Comparison of ENCODE assay signal across 22 cellular contexts in the genomic region with DNA sequence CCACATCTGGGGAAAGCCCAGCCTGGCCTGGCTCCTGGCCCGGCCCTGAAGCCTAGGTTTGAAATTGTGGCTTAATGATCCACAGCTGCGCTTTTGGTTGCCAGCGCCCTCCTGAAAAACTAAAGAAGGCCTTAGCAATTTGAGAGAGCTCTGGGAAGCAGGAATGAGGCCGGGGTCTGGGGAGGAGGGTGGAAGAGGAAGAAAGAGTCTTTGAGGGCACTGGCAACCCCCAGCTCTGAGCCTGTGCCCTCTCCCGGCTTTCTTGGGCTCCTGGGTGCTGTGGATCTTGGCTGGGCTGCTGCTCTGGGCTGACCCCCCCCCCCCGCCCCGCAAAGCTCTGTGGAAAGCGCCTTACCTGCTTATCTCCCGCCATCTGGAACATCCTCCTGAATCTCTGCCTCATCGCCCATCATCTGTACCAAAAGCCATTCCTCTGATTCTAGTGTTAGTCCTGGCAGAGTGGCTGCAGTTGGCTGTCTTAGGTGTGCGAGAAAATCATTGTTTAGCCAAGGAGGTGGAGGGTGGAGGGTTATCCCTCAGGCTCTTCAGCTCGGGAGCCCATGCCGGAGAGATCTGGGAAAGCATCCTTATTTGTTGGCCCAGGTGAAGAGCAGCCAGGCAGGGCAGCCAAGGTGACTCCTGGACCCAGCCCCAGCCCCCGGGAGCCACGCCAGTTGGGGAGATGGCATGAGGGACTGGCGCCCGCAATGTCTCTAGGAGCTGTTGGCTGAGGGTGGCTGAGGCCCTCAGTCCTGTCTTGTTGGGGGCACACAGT.
DNase-seq lines count a peak whose midpoint lies in the region; ATAC-seq, FAIRE-seq and TF ChIP-seq lines count a peak whose summit lies in the region.
"Had no signal": no experiment of that assay in that cellular context is flagged by ENCODE, and none has a peak within 500 bp of the region (broad histone marks: within the 10 kb centered on the region; RNA-seq: fewer than 3 reads in every experiment).

No MANE protein-coding gene starts in this region.

- no peaks in the 10 kb centered on the region for H3K27me3 Mint-ChIP-seq in activated CD8-positive, alpha-beta T cell treated with anti-CD3 and anti-CD28 coated beads, Interleukin-2, amount 10 ng/mL, durations not matched to agents 7 days and 5 days (ENCODE audit: low read depth)
- H3K27me3 Mint-ChIP-seq in activated CD8-positive, alpha-beta T cell treated with anti-CD3 and anti-CD28 coated beads for 36 hours = no peaks in the 10 kb centered on the region
- H3K27me3 Mint-ChIP-seq in astrocyte (ENCODE audit: low read depth, unreplicated experiment) = peaks cover 28% of the 10 kb centered on the region

- H3K4me2 ChIP-seq in astrocyte (ENCODE audit: low read length) (no peak overlapping the region), fibroblast of lung (ENCODE audit: extremely low read depth, insufficient read depth, low read length) (no peak overlapping the region)

- H2AFZ ChIP-seq in astrocyte (ENCODE audit: low read depth, low read length) (no peak overlapping the region), fibroblast of lung (ENCODE audit: low read length) (no peak overlapping the region)

- TF ChIP-seq CTCF in activated CD8-positive, alpha-beta T cell treated with anti-CD3 and anti-CD28 coated beads for 36 hours (IDR thresholded peaks at IDR 0.05) = no peak
- TF ChIP-seq CTCF in astrocyte (IDR thresholded peaks at IDR 0.05; ENCODE audit: insufficient read depth, low read depth, low read length) (no peak), fibroblast of lung (conservative IDR thresholded peaks at IDR 0.05 in 1 of 2, IDR thresholded peaks at IDR 0.05 in 1 of 2; ENCODE audit: low read depth in 1 of 2, low read length in 2 of 2) (no peak)

- POLR2A ChIA-PET in activated CD8-positive, alpha-beta T cell treated with anti-CD3 and anti-CD28 coated beads, Interleukin-2, amount 10 ng/mL, durations not matched to agents 7 days and 5 days (lab: Charles Lee) = no interaction called here
- POLR2A ChIA-PET in activated CD8-positive, alpha-beta T cell treated with anti-CD3 and anti-CD28 coated beads for 36 hours (lab: Charles Lee) = no interaction called here

- H3K4me1 ChIP-seq in astrocyte (ENCODE audit: insufficient read depth, low read length) (peaks cover 6% of the 10 kb centered on the region), fibroblast of lung (ENCODE audit: control insufficient read depth, extremely low read depth, insufficient read depth, low read length) (peaks cover 2% of the 10 kb centered on the region)
- H3K4me1 ChIP-seq: BE2C had no signal

- no peak for ATAC-seq in activated CD8-positive, alpha-beta T cell treated with anti-CD3 and anti-CD28 coated beads, Interleukin-2, amount 10 ng/mL, durations not matched to agents 7 days and 5 days
- no peak for ATAC-seq in activated CD8-positive, alpha-beta T cell treated with anti-CD3 and anti-CD28 coated beads for 36 hours
- no peak for ATAC-seq in stimulated activated naive CD8-positive, alpha-beta T cell treated with anti-CD3 and anti-CD28 coated beads, Interleukin-15, Interleukin-2, amounts not matched to agents 100 U/mL and 50 U/mL, for 24 hours
- no peak for ATAC-seq in HG03432 (IDR thresholded peaks at IDR 0.05; ENCODE audit: unreplicated experiment)
- ATAC-seq: GM12878, PC-3 had no signal

- CTCF ChIA-PET in activated CD8-positive, alpha-beta T cell treated with anti-CD3 and anti-CD28 coated beads, Interleukin-2, amount 10 ng/mL, durations not matched to agents 7 days and 5 days (lab: Charles Lee) = no interaction called here
- CTCF ChIA-PET in activated CD8-positive, alpha-beta T cell treated with anti-CD3 and anti-CD28 coated beads for 36 hours (lab: Charles Lee) = no interaction called here

- intact Hi-C loops in activated CD8-positive, alpha-beta T cell treated with anti-CD3 and anti-CD28 coated beads for 36 hours (cut with micrococcal nuclease) = no loop called here

- no peaks in the 10 kb centered on the region for H4K20me1 ChIP-seq in astrocyte (ENCODE audit: insufficient read depth, low read length)
- no peaks in the 10 kb centered on the region for H4K20me1 ChIP-seq in fibroblast of lung (ENCODE audit: control insufficient read depth, extremely low read depth, insufficient read depth, low read length)

- H3K27ac ChIP-seq in astrocyte (ENCODE audit: low read depth, low read length) = peak overlapping the region; percentile 49
- peak overlapping the region; percentile 14 for H3K27ac ChIP-seq in fibroblast of lung (ENCODE audit: insufficient read depth, low read length)

- H3K4me1 Mint-ChIP-seq in activated CD8-positive, alpha-beta T cell treated with anti-CD3 and anti-CD28 coated beads, Interleukin-2, amount 10 ng/mL, durations not matched to agents 7 days and 5 days (ENCODE audit: low read depth) = no peaks in the 10 kb centered on the region
- no peaks in the 10 kb centered on the region for H3K4me1 Mint-ChIP-seq in activated CD8-positive, alpha-beta T cell treated with anti-CD3 and anti-CD28 coated beads for 36 hours (ENCODE audit: low read depth)
- H3K4me1 Mint-ChIP-seq in astrocyte (ENCODE audit: low read depth, unreplicated experiment) = no peaks in the 10 kb centered on the region
- H3K4me1 Mint-ChIP-seq: CD4-positive, alpha-beta memory T cell; IgD-negative memory B cell had no signal

- no peaks in the 10 kb centered on the region for H3K27me3 ChIP-seq in astrocyte (ENCODE audit: insufficient read depth, low read length)
- H3K27me3 ChIP-seq in fibroblast of lung (ENCODE audit: control insufficient read depth, insufficient read depth, low read length) = no peaks in the 10 kb centered on the region
- H3K27me3 ChIP-seq: BE2C had no signal

- peak; percentile 6 for DNase-seq in activated CD8-positive, alpha-beta T cell treated with anti-CD3 and anti-CD28 coated beads, Interleukin-2, amount 10 ng/mL, durations not matched to agents 7 days and 5 days
- no peak for DNase-seq in activated CD8-positive, alpha-beta T cell treated with anti-CD3 and anti-CD28 coated beads for 36 hours
- DNase-seq in astrocyte (ENCODE audit: low read depth) (no peak), fibroblast of lung (ENCODE audit: low read depth in 2 of 2) (no peak), occipital lobe (lab: John Stamatoyannopoulos, UW) (no peak)
- no peak for DNase-seq in stimulated activated naive CD8-positive, alpha-beta T cell treated with anti-CD3 and anti-CD28 coated beads, Interleukin-15, Interleukin-2, amounts not matched to agents 100 U/mL and 50 U/mL, for 24 hours
- no peak for DNase-seq in activated T-cell treated with anti-CD3 and anti-CD28 coated beads, Interleukin-2, amount 50 U/mL, for 48 hours
- DNase-seq: BE2C; CD4-positive, alpha-beta memory T cell; NCI-H1417 treated with DMSO at 0.1 percent for 48 hours; NCI-H1930; NCI-H446 treated with DMSO at 0.1 percent for 48 hours; NCI-H774; PC-3; RPMI8226; SHP77 treated with DMSO at 0.1 percent for 48 hours had no signal

- H3K36me3 ChIP-seq in astrocyte (ENCODE audit: insufficient read depth, low read length) (no peaks in the 10 kb centered on the region), fibroblast of lung (ENCODE audit: control insufficient read depth, insufficient read depth, low read length) (no peaks in the 10 kb centered on the region)
- H3K36me3 ChIP-seq: BE2C had no signal

- H3K79me2 ChIP-seq in astrocyte (ENCODE audit: insufficient read depth, low read length) = no peaks in the 10 kb centered on the region
- no peaks in the 10 kb centered on the region for H3K79me2 ChIP-seq in fibroblast of lung (ENCODE audit: control insufficient read depth, insufficient read depth, low read length)

- no peak for FAIRE-seq in astrocyte (lab: Jason Lieb, UNC)
- FAIRE-seq: A204.1, GM12878, GM19239, HTR-8/SVneo had no signal

- no peaks in the 10 kb centered on the region for H3K36me3 Mint-ChIP-seq in activated CD8-positive, alpha-beta T cell treated with anti-CD3 and anti-CD28 coated beads, Interleukin-2, amount 10 ng/mL, durations not matched to agents 7 days and 5 days (ENCODE audit: low read depth)
- no peaks in the 10 kb centered on the region for H3K36me3 Mint-ChIP-seq in activated CD8-positive, alpha-beta T cell treated with anti-CD3 and anti-CD28 coated beads for 36 hours (ENCODE audit: low read depth)
- no peaks in the 10 kb centered on the region for H3K36me3 Mint-ChIP-seq in astrocyte (ENCODE audit: low read depth, unreplicated experiment)
- H3K36me3 Mint-ChIP-seq: CD4-positive, alpha-beta memory T cell; IgD-negative memory B cell had no signal

- H3K9me3 Mint-ChIP-seq in activated CD8-positive, alpha-beta T cell treated with anti-CD3 and anti-CD28 coated beads, Interleukin-2, amount 10 ng/mL, durations not matched to agents 7 days and 5 days (ENCODE audit: insufficient read depth) = no peaks in the 10 kb centered on the region
- H3K9me3 Mint-ChIP-seq in activated CD8-positive, alpha-beta T cell treated with anti-CD3 and anti-CD28 coated beads for 36 hours = no peaks in the 10 kb centered on the region
- H3K9me3 Mint-ChIP-seq in astrocyte (ENCODE audit: unreplicated experiment) = no peaks in the 10 kb centered on the region
- H3K9me3 Mint-ChIP-seq: CD4-positive, alpha-beta memory T cell; IgD-negative memory B cell had no signal

- H3K27ac Mint-ChIP-seq in activated CD8-positive, alpha-beta T cell treated with anti-CD3 and anti-CD28 coated beads, Interleukin-2, amount 10 ng/mL, durations not matched to agents 7 days and 5 days = no peak overlapping the region
- H3K27ac Mint-ChIP-seq in activated CD8-positive, alpha-beta T cell treated with anti-CD3 and anti-CD28 coated beads for 36 hours = no peak overlapping the region
- no peak overlapping the region for H3K27ac Mint-ChIP-seq in astrocyte (ENCODE audit: unreplicated experiment)
- H3K27ac Mint-ChIP-seq: CD4-positive, alpha-beta memory T cell; IgD-negative memory B cell had no signal

- H3K4me3 Mint-ChIP-seq in activated CD8-positive, alpha-beta T cell treated with anti-CD3 and anti-CD28 coated beads, Interleukin-2, amount 10 ng/mL, durations not matched to agents 7 days and 5 days = no peak overlapping the region
- no peak overlapping the region for H3K4me3 Mint-ChIP-seq in activated CD8-positive, alpha-beta T cell treated with anti-CD3 and anti-CD28 coated beads for 36 hours
- no peak overlapping the region for H3K4me3 Mint-ChIP-seq in astrocyte (ENCODE audit: unreplicated experiment)
- H3K4me3 Mint-ChIP-seq: CD4-positive, alpha-beta memory T cell; IgD-negative memory B cell had no signal

- H3K9me3 ChIP-seq in astrocyte (ENCODE audit: insufficient read depth, low read depth, low read length) (no peaks in the 10 kb centered on the region), fibroblast of lung (ENCODE audit: control insufficient read depth, insufficient read depth, low read depth, low read length) (no peaks in the 10 kb centered on the region)
- H3K9me3 ChIP-seq: BE2C had no signal

- H3K4me3 ChIP-seq in astrocyte (ENCODE audit: insufficient read depth, low read depth, low read length) = no peak overlapping the region
- no peak overlapping the region for H3K4me3 ChIP-seq in fibroblast of lung (replicated peaks in 1 of 4; ENCODE audit: control extremely low read depth in 1 of 4, insufficient read depth in 1 of 4, low read depth in 3 of 4, low read length in 4 of 4)
- H3K4me3 ChIP-seq: GM12878 had no signal

- no peak overlapping the region for H3K9ac ChIP-seq in astrocyte (ENCODE audit: low read length)
- no peak overlapping the region for H3K9ac ChIP-seq in fibroblast of lung (ENCODE audit: insufficient read depth, low read length)
